1 cellular context compared by ENCODE assay signal in the genomic region with DNA sequence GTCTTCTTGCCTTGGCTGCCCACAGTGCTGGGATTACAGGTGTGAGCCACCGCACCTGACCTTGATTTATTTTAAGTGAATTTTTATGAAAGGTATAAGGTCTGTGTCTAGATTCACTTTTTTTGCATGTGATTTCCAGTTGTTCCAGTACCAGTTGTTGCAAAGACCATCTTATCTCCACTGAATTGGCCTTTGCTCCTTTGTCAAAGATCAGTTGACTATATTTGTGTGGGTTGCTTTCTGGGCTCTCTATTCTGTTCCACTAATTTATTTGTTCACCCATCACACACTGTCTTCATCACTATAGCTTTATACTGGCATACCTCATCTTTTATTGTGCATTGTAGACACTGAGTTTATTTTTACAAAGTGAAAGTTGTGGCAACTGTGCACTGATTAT.
TF ChIP-seq lines count a peak whose summit lies in the region.

No MANE protein-coding gene starts in this region.

TF ChIP-seq in HepG2, 621 proteins besides CTCF, POLR2A, EP300 and RAD21 (continued from another document):
- peak; percentile 37; the same call in 1 of the 2 replicates for TF ChIP-seq ZMYM4 (CRISPR knock-in tag; IDR thresholded peaks at IDR 0.05)
- peak; percentile 45; the same call in 1 of the 2 replicates for TF ChIP-seq NCOR1 (IDR thresholded peaks at IDR 0.05; ENCODE audit: borderline replicate concordance, low read length)
- no peak for TF ChIP-seq THYN1 (CRISPR knock-in tag; IDR thresholded peaks at IDR 0.05; ENCODE audit: borderline replicate concordance, low read depth)
- TF ChIP-seq, protein P1, sequence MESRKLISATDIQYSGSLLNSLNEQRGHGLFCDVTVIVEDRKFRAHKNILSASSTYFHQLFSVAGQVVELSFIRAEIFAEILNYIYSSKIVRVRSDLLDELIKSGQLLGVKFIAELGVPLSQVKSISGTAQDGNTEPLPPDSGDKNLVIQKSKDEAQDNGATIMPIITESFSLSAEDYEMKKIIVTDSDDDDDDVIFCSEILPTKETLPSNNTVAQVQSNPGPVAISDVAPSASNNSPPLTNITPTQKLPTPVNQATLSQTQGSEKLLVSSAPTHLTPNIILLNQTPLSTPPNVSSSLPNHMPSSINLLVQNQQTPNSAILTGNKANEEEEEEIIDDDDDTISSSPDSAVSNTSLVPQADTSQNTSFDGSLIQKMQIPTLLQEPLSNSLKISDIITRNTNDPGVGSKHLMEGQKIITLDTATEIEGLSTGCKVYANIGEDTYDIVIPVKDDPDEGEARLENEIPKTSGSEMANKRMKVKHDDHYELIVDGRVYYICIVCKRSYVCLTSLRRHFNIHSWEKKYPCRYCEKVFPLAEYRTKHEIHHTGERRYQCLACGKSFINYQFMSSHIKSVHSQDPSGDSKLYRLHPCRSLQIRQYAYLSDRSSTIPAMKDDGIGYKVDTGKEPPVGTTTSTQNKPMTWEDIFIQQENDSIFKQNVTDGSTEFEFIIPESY (CRISPR knock-in tag; IDR thresholded peaks at IDR 0.05) = no peak
- 0 out of 2 replicates have a peak, but pooled peaks have one; percentile 17 for TF ChIP-seq FOXA3 (CRISPR knock-in tag; IDR thresholded peaks at IDR 0.05)
- no peak for TF ChIP-seq ZNF598 (CRISPR knock-in tag; IDR thresholded peaks at IDR 0.05; ENCODE audit: borderline replicate concordance)
- TF ChIP-seq, protein P2, sequence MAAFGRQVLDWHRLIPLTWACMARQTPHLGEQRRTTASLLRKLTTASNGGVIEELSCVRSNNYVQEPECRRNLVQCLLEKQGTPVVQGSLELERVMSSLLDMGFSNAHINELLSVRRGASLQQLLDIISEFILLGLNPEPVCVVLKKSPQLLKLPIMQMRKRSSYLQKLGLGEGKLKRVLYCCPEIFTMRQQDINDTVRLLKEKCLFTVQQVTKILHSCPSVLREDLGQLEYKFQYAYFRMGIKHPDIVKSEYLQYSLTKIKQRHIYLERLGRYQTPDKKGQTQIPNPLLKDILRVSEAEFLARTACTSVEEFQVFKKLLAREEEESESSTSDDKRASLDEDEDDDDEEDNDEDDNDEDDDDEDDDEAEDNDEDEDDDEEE (CRISPR knock-in tag; IDR thresholded peaks at IDR 0.05) = no peak
- no peak for TF ChIP-seq CHCHD3 (CRISPR knock-in tag; IDR thresholded peaks at IDR 0.05)
- TF ChIP-seq, protein P3, sequence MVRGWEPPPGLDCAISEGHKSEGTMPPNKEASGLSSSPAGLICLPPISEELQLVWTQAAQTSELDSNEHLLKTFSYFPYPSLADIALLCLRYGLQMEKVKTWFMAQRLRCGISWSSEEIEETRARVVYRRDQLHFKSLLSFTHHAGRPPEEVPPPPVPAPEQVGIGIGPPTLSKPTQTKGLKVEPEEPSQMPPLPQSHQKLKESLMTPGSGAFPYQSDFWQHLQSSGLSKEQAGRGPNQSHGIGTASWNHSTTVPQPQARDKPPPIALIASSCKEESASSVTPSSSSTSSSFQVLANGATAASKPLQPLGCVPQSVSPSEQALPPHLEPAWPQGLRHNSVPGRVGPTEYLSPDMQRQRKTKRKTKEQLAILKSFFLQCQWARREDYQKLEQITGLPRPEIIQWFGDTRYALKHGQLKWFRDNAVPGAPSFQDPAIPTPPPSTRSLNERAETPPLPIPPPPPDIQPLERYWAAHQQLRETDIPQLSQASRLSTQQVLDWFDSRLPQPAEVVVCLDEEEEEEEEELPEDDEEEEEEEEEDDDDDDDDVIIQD (CRISPR knock-in tag; IDR thresholded peaks at IDR 0.05; ENCODE audit: low read depth) = peak; percentile 60; the same call in 1 of the 2 replicates
- TF ChIP-seq ZNF839 (CRISPR knock-in tag; IDR thresholded peaks at IDR 0.05; ENCODE audit: borderline replicate concordance) = no peak
- 0 out of 2 replicates have a peak, but pooled peaks have one; percentile 16 for TF ChIP-seq SAP130 (CRISPR knock-in tag; IDR thresholded peaks at IDR 0.05; ENCODE audit: low read depth)
- no peak for TF ChIP-seq ZNF143 (CRISPR knock-in tag; IDR thresholded peaks at IDR 0.05)
- 0 out of 2 replicates have a peak, but pooled peaks have one; percentile 25 for TF ChIP-seq ERF (CRISPR knock-in tag; IDR thresholded peaks at IDR 0.05)
- no peak for TF ChIP-seq SKI (IDR thresholded peaks at IDR 0.05; ENCODE audit: partially characterized antibody)
- TF ChIP-seq MIXL1 (CRISPR knock-in tag; IDR thresholded peaks at IDR 0.05) = 0 out of 2 replicates have a peak, but pooled peaks have one; percentile 22
- TF ChIP-seq HDAC1 (CRISPR knock-in tag; IDR thresholded peaks at IDR 0.05) = no peak
- TF ChIP-seq SP4 (CRISPR knock-in tag; IDR thresholded peaks at IDR 0.05) = no peak
- no peak for TF ChIP-seq ATF1 (CRISPR knock-in tag; IDR thresholded peaks at IDR 0.05)
